In the genomic region with DNA sequence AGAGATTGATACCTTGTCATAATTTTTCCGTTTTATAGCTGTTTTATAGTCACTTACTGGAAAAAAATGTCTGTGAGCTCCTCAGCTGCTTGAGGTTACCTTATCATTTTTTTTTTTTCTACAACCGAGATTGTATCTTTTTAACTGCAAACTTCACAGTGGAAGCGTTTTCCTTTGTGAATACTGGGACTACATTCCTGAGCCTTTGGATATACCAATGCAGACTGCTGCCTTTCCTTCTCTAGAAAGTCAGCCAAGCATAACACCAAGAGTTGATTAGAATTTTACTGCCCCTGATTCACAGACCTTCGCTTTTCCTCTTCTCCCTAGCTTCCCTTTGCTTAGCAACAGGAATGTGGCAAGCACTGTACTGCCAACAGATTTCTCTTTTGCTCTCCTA, we compare ENCODE assay signal across 13 cellular contexts.
DNase-seq lines count a peak whose midpoint lies in the region; ATAC-seq lines count a peak whose summit lies in the region.
"Had no signal": no experiment of that assay in that cellular context is flagged by ENCODE, and none has a peak within 500 bp of the region (broad histone marks: within the 10 kb centered on the region; RNA-seq: fewer than 3 reads in every experiment).

No MANE protein-coding gene starts in this region.

- WGBS in ectodermal cell, 2 experiments, result 4 to 23% methylated on average over 3 to 4 of the region's 4 CpGs

- no peaks in the 10 kb centered on the region for H3K9me3 ChIP-seq in HUES6 (ENCODE audit: control insufficient read depth, insufficient read depth, low read depth, low read length)
- H3K9me3 ChIP-seq in ectodermal cell (ENCODE audit: control insufficient read depth, low read length), result no peaks in the 10 kb centered on the region
- H3K9me3 ChIP-seq: upper lobe of left lung had no signal

- ATAC-seq in GM18870 (IDR thresholded peaks at IDR 0.05; ENCODE audit: unreplicated experiment), result no peak
- no peak for ATAC-seq in GM21381 (IDR thresholded peaks at IDR 0.05; ENCODE audit: unreplicated experiment)
- no peak for ATAC-seq in HG03159 (IDR thresholded peaks at IDR 0.05; ENCODE audit: unreplicated experiment)

- H3K27me3 ChIP-seq in HUES6 (ENCODE audit: control insufficient read depth, insufficient read depth, low read length) (no peaks in the 10 kb centered on the region), ectodermal cell (ENCODE audit: control insufficient read depth, insufficient read depth, low read length, poor library complexity, severe bottlenecking) (no peaks in the 10 kb centered on the region)
- H3K27me3 ChIP-seq: upper lobe of left lung had no signal

- H3K9ac ChIP-seq in HUES6 (ENCODE audit: low read length), result no peak overlapping the region

- H3K36me3 ChIP-seq in HUES6 (ENCODE audit: control insufficient read depth, insufficient read depth, low read length), result no peaks in the 10 kb centered on the region
- H3K36me3 ChIP-seq in ectodermal cell (ENCODE audit: control insufficient read depth, insufficient read depth, low read length), result no peaks in the 10 kb centered on the region
- H3K36me3 ChIP-seq: upper lobe of left lung had no signal

- DNase-seq in kidney glomerular epithelial cell (lab: John Stamatoyannopoulos, UW), result peak; percentile 93
- DNase-seq in stromal cell of bone marrow (ENCODE audit: low read depth), result peak; percentile 87
- DNase-seq in NCI-H446 (lab: John Stamatoyannopoulos, UW), result no peak
- DNase-seq: activated gamma-delta T cell, hypothalamus, NCI-H2171 treated with DMSO at 0.1 percent for 48 hours, T-helper 9 cell, upper lobe of left lung had no signal

- H3K4me3 ChIP-seq in HUES6 (ENCODE audit: low read depth, low read length) (peak overlapping the region; percentile 16; the same call in 1 of the 2 replicates), ectodermal cell (ENCODE audit: insufficient read depth, low read depth, low read length) (peak overlapping the region; percentile 5)
- H3K4me3 ChIP-seq: upper lobe of left lung had no signal

- H3K27ac ChIP-seq in HUES6 (ENCODE audit: low read depth, low read length) (peak overlapping the region; percentile 75; the same call in 1 of the 2 replicates), ectodermal cell (ENCODE audit: insufficient read depth, low read depth, low read length, poor library complexity, severe bottlenecking) (peak overlapping the region; percentile 92)
- H3K27ac ChIP-seq: upper lobe of left lung had no signal

- H3K4me1 ChIP-seq in HUES6 (ENCODE audit: control insufficient read depth, insufficient read depth, low read length) (peaks cover 32% of the 10 kb centered on the region), ectodermal cell (ENCODE audit: control insufficient read depth, insufficient read depth, low read length) (peaks cover 38% of the 10 kb centered on the region)
- H3K4me1 ChIP-seq: upper lobe of left lung had no signal

Comparison
In these comparisons a context has a peak if more than half of its experiments do, and no peak if none do; other contexts are left out.
1. DNase-seq: peak in kidney glomerular epithelial cell (single experiment) and stromal cell of bone marrow (single experiment); none in NCI-H446 (0 of 2).